ENCODE assay signal across 8 cellular contexts in the genomic region with DNA sequence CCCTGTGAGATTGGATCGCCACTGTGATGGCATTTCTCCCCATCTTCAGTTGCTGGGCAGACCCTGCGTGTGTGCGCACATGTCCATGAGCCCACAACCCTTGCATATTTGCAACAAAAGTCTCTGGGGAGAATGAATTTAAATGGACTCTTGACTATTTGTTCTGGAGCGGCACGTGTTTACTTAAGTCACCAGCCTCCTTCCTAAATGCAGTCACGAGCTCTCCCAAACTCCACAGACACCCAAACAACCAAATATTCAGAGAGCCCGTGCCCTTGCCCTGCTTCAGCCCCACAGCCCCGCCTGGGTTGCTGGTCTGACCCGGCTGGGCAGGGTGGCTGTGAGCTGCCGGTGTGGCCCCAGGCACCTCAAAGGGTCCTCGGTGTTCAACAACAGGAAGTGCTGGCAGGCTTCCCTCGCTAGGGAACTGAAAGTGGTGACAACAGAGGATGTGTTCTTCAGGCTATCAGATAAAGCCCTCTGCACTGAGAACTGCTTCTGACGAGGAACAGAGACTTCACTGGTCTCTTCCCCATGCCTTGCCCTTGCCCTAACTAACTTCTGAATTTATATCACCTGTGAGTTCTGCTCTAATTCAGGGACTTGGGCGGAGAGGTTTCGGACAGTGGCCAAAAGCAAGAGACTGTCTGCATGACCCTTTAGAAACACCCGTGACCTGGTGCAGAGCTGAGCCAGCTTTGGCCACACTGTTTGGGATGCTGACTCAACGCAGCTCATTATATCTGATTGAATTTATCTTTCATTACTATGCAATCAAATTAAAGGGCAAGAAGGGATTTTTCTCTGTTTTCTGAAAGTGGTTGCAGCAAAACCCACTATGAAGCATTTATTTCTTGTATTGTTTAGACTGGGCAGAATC. TPM values are rescaled to one million over a fixed set of nuclear protein-coding genes. Genes with fewer than 3 reads are reported as not detected.
DNase-seq lines count a peak whose midpoint lies in the region; ATAC-seq and TF ChIP-seq lines count a peak whose summit lies in the region.

No MANE protein-coding gene starts in this region.

- no peaks in the 10 kb centered on the region for H3K36me3 Mint-ChIP-seq in CD4-positive, alpha-beta memory T cell

- no peaks in the 10 kb centered on the region for H3K36me3 ChIP-seq in CD4-positive, alpha-beta memory T cell (ENCODE audit: insufficient read depth, low read length)

- H3K4me3 ChIP-seq in CD4-positive, alpha-beta memory T cell (ENCODE audit: low read length in 2 of 2) = peak overlapping the region; percentile 10 to 44
- no peak overlapping the region for H3K4me3 ChIP-seq in cardiac fibroblast (replicated peaks in 1 of 2; ENCODE audit: low read depth in 2 of 2, low read length in 2 of 2)

- intact Hi-C loops in CD4-positive, alpha-beta memory T cell (cut with micrococcal nuclease) = loop anchor here (5.0 kb wide), 1 partner anchor 1001 kb away; a partner anchor contains a TSS

- H3K4me1 ChIP-seq in CD4-positive, alpha-beta memory T cell (ENCODE audit: insufficient read depth, low read length) = peaks cover 65% of the 10 kb centered on the region

- peak; percentile 72 to 82 (median 80) for DNase-seq in CD4-positive, alpha-beta memory T cell
- DNase-seq in HuH-7 (ENCODE audit: low spot score) = peak; percentile 47
- peak; percentile 43 to 78 for DNase-seq in cardiac fibroblast (ENCODE audit: low read depth in 2 of 2)
- peak; percentile 84 for DNase-seq in medulla oblongata (ENCODE audit: extremely low spot score)
- peak; percentile 36 to 43 for DNase-seq in stimulated activated CD8-positive, alpha-beta memory T cell treated with anti-CD3 and anti-CD28 coated beads, Interleukin-4, amount 100 ng/mL, for 1 hour (ENCODE audit: low read depth in 2 of 2, low spot score in 1 of 2)
- DNase-seq in NCI-H2196 (lab: John Stamatoyannopoulos, UW; ENCODE audit: unreplicated experiment) = no peak

- CTCF ChIA-PET in CD4-positive, alpha-beta memory T cell (lab: Charles Lee; ENCODE audit: partially characterized antibody) = interaction anchor here (0.8 to 29.6 kb wide), 5 partner anchors 9 to 1038 kb away, joined by 3 to 851 read pairs (median 18); no protein-coding TSS in a partner anchor

- H3K9me3 ChIP-seq in CD4-positive, alpha-beta memory T cell (ENCODE audit: control insufficient read depth in 1 of 2, low read length in 2 of 2) = no peaks in the 10 kb centered on the region

- no peaks in the 10 kb centered on the region for H3K27me3 ChIP-seq in CD4-positive, alpha-beta memory T cell (ENCODE audit: insufficient read depth, low read length)

- peak overlapping the region; percentile 94 to 99 (median 98) for H3K27ac Mint-ChIP-seq in CD4-positive, alpha-beta memory T cell

- peak overlapping the region; percentile 52 to 91 (median 82) for H3K4me3 Mint-ChIP-seq in CD4-positive, alpha-beta memory T cell

- peak; percentile 99 for ATAC-seq in GM19468 (IDR thresholded peaks at IDR 0.05; ENCODE audit: extremely low read depth, unreplicated experiment)

- H3K9me3 Mint-ChIP-seq in CD4-positive, alpha-beta memory T cell = peaks cover 0 to 3% (median 0%) of the 10 kb centered on the region in 8 donors

- POLR2A ChIA-PET in CD4-positive, alpha-beta memory T cell (lab: Charles Lee; ENCODE audit: partially characterized antibody) = interaction anchor here (0.8 to 11.0 kb wide), 15 partner anchors 10 to 1733 kb away, joined by 3 to 115 read pairs (median 5); a partner anchor contains a TSS

- H3K27ac ChIP-seq in CD4-positive, alpha-beta memory T cell (ENCODE audit: low read depth, low read length) = peak overlapping the region; percentile 52
- peak overlapping the region; percentile 94 for H3K27ac ChIP-seq in VCaP

- H3K4me1 Mint-ChIP-seq in CD4-positive, alpha-beta memory T cell = peaks cover 57 to 69% (median 60%) of the 10 kb centered on the region in 4 donors

- TF ChIP-seq CTCF in VCaP (conservative IDR thresholded peaks at IDR 0.05) (no peak), cardiac fibroblast (IDR thresholded peaks at IDR 0.05; ENCODE audit: low read depth, low read length) (no peak)

- no peaks in the 10 kb centered on the region for H3K27me3 Mint-ChIP-seq in CD4-positive, alpha-beta memory T cell

RNA-seq across cellular contexts. Expression of a gene that starts 19.2 kb away (rescaled TPM):
- total RNA-seq in CD4-positive, alpha-beta memory T cell = under 1 TPM; 0.50 to 0.52 TPM
- polyA plus RNA-seq in CD4-positive, alpha-beta memory T cell = under 1 TPM in 1 of 2 donors, not detected in 1; 0.25 TPM

Comparison
In these comparisons a context has a peak if more than half of its experiments do, and no peak if none do; other contexts are left out.
1. H3K4me3 ChIP-seq: peak in CD4-positive, alpha-beta memory T cell (2 of 2); none in cardiac fibroblast (0 of 2).